8 cellular contexts compared by ENCODE assay signal in genomic region chr7:151081170-151082101, GRCh38. TPM values are rescaled to one million over a fixed set of nuclear protein-coding genes. Genes with fewer than 3 reads are reported as not detected.
DNase-seq lines count a peak whose midpoint lies in the region; ATAC-seq and TF ChIP-seq lines count a peak whose summit lies in the region.

No MANE protein-coding gene starts in this region.

- H3K23ac ChIP-seq in H9 (ENCODE audit: insufficient read length, low read depth, low read length): no peak overlapping the region

- no peak overlapping the region for H3K4ac ChIP-seq in H9 (ENCODE audit: low read depth, low read length)

- no peaks in the 10 kb centered on the region; a peak in 1 of 5 replicates for H3K9me3 Mint-ChIP-seq in H9
- no peaks in the 10 kb centered on the region for H3K9me3 Mint-ChIP-seq in activated CD8-positive, alpha-beta T cell treated with anti-CD3 and anti-CD28 coated beads, Interleukin-2, amount 10 ng/mL, durations not matched to agents 7 days and 5 days (ENCODE audit: insufficient read depth)

- TF ChIP-seq CTCF in H9 (conservative IDR thresholded peaks at IDR 0.05) (no peak), right atrium auricular region (IDR thresholded peaks at IDR 0.05) (no peak)

- no peaks in the 10 kb centered on the region for H3K9me3 ChIP-seq in H9 (ENCODE audit: control insufficient read depth, low read depth, low read length)
- no peaks in the 10 kb centered on the region for H3K9me3 ChIP-seq in right atrium auricular region
- H3K9me3 ChIP-seq in skeletal muscle tissue (ENCODE audit: control insufficient read depth in 3 of 3, low read length in 3 of 3): no peaks in the 10 kb centered on the region

- no peak overlapping the region for H4K8ac ChIP-seq in H9 (replicated peaks; ENCODE audit: insufficient read length, low read depth, low read length)

- no peak overlapping the region for H2BK5ac ChIP-seq in H9 (ENCODE audit: insufficient read length, low read length)

- H3K4me2 ChIP-seq in H9 (ENCODE audit: insufficient read depth, insufficient read length, low read length): peak overlapping the region; percentile 23

- H3T11ph ChIP-seq in H9 (ENCODE audit: low read length): no peak overlapping the region

- no peak overlapping the region for H2BK20ac ChIP-seq in H9 (ENCODE audit: low read depth, low read length, poor library complexity, severe bottlenecking)

- H2BK120ac ChIP-seq in H9 (ENCODE audit: low read depth, low read length, poor library complexity, severe bottlenecking): no peak overlapping the region

- ATAC-seq in activated CD8-positive, alpha-beta T cell treated with anti-CD3 and anti-CD28 coated beads, Interleukin-2, amount 10 ng/mL, durations not matched to agents 7 days and 5 days: no peak
- ATAC-seq in HG03457 (IDR thresholded peaks at IDR 0.05; ENCODE audit: unreplicated experiment): no peak

- H2BK15ac ChIP-seq in H9 (ENCODE audit: low read depth, low read length): no peak overlapping the region

- no peak overlapping the region for H3K56ac ChIP-seq in H9 (ENCODE audit: insufficient read length, low read depth, low read length)

- H2AFZ ChIP-seq in ACC112 (ENCODE audit: low read length, unreplicated experiment) (no peak overlapping the region), H9 (ENCODE audit: low read length) (no peak overlapping the region)

- no peaks in the 10 kb centered on the region for H3K27me3 ChIP-seq in ACC112 (ENCODE audit: insufficient read depth, low read length)
- H3K27me3 ChIP-seq in H9 (ENCODE audit: insufficient read depth, low read length): no peaks in the 10 kb centered on the region; the same call in 1 of the 2 replicates
- no peaks in the 10 kb centered on the region for H3K27me3 ChIP-seq in right atrium auricular region
- no peaks in the 10 kb centered on the region for H3K27me3 ChIP-seq in skeletal muscle tissue (ENCODE audit: control insufficient read depth in 3 of 3, insufficient read depth in 3 of 3, low read length in 3 of 3)

- H3K9ac ChIP-seq in H9 (ENCODE audit: extremely low read depth, insufficient read length, low read length): no peak overlapping the region
- peak overlapping the region; percentile 64 to 95 (median 84) for H3K9ac ChIP-seq in skeletal muscle tissue (ENCODE audit: low read depth in 1 of 3, low read length in 3 of 3)

- H3K27ac ChIP-seq in ACC112 (ENCODE audit: low read depth, low read length): peak overlapping the region; percentile 59
- no peak overlapping the region for H3K27ac ChIP-seq in H9 (ENCODE audit: insufficient read length, low read depth, low read length)
- H3K27ac ChIP-seq in right atrium auricular region: peak overlapping the region; percentile 95 to 96
- peak overlapping the region; percentile 91 for H3K27ac ChIP-seq in skeletal muscle tissue (ENCODE audit: low read depth, low read length)

- H3K23me2 ChIP-seq in H9 (ENCODE audit: insufficient read length, low read depth, low read length, poor library complexity, severe bottlenecking): peaks cover 7% of the 10 kb centered on the region

- H4K91ac ChIP-seq in H9 (ENCODE audit: insufficient read length, low read depth, low read length): no peak overlapping the region

- H3K36me3 ChIP-seq in ACC112 (ENCODE audit: insufficient read depth, low read length): no peaks in the 10 kb centered on the region
- H3K36me3 ChIP-seq in right atrium auricular region: peaks cover 6% of the 10 kb centered on the region
- peaks cover 6 to 13% (median 11%) of the 10 kb centered on the region in 3 donors for H3K36me3 ChIP-seq in skeletal muscle tissue (ENCODE audit: control insufficient read depth in 3 of 3, insufficient read depth in 3 of 3, low read length in 3 of 3)

- no peak overlapping the region for H2BK12ac ChIP-seq in H9 (ENCODE audit: insufficient read length, low read depth, low read length)

- H3K4me1 ChIP-seq in ACC112 (ENCODE audit: control insufficient read depth, insufficient read depth, low read length, unreplicated experiment): peaks cover 31% of the 10 kb centered on the region
- peaks cover 2% of the 10 kb centered on the region; the same call in 1 of the 2 replicates for H3K4me1 ChIP-seq in H9 (ENCODE audit: insufficient read depth, low read length)
- peaks cover 0 to 78% of the 10 kb centered on the region in 2 donors for H3K4me1 ChIP-seq in right atrium auricular region
- peaks cover 52 to 62% (median 55%) of the 10 kb centered on the region in 3 donors for H3K4me1 ChIP-seq in skeletal muscle tissue (ENCODE audit: control insufficient read depth in 3 of 3, insufficient read depth in 3 of 3, low read length in 3 of 3)

- peak overlapping the region; percentile 73 for H3K4me3 ChIP-seq in ACC112 (ENCODE audit: low read depth, low read length)
- H3K4me3 ChIP-seq in right atrium auricular region: peak overlapping the region; percentile 68 to 80
- H3K4me3 ChIP-seq in skeletal muscle tissue (ENCODE audit: low read length in 3 of 3): peak overlapping the region; percentile 64 to 95 (median 79)

- H4K20me1 ChIP-seq in H9 (ENCODE audit: control insufficient read depth, insufficient read depth, insufficient read length): no peaks in the 10 kb centered on the region

- H3K27ac Mint-ChIP-seq in H9: no peak overlapping the region
- peak overlapping the region; percentile 80 for H3K27ac Mint-ChIP-seq in activated CD8-positive, alpha-beta T cell treated with anti-CD3 and anti-CD28 coated beads, Interleukin-2, amount 10 ng/mL, durations not matched to agents 7 days and 5 days

- H3K27me3 Mint-ChIP-seq in H9 (ENCODE audit: low read depth): peaks cover 8% of the 10 kb centered on the region
- peaks cover 14% of the 10 kb centered on the region for H3K27me3 Mint-ChIP-seq in activated CD8-positive, alpha-beta T cell treated with anti-CD3 and anti-CD28 coated beads, Interleukin-2, amount 10 ng/mL, durations not matched to agents 7 days and 5 days (ENCODE audit: low read depth)

- H2AK5ac ChIP-seq in H9 (ENCODE audit: insufficient read length, low read length): no peak overlapping the region

- no peak overlapping the region for H4K5ac ChIP-seq in H9 (ENCODE audit: insufficient read length, low read depth, low read length)

- no peaks in the 10 kb centered on the region for H3K79me1 ChIP-seq in H9 (ENCODE audit: insufficient read depth, low read depth, low read length, poor library complexity, severe bottlenecking)

- H3K18ac ChIP-seq in H9 (ENCODE audit: insufficient read length, low read depth, low read length): no peak overlapping the region

- no CpG with 5 or more reads among the region's 64 CpGs for WGBS in H9 (ENCODE audit: extremely low coverage, insufficient read length, low lambda C conversion rate)

- DNase-seq in H9 (no peak), right atrium auricular region (ENCODE audit: low spot score) (no peak), ecto neural progenitor cell (ENCODE audit: low spot score) (no peak), iPS-NIHi11 (ENCODE audit: low spot score) (no peak)
- no peak for DNase-seq in activated CD8-positive, alpha-beta T cell treated with anti-CD3 and anti-CD28 coated beads, Interleukin-2, amount 10 ng/mL, durations not matched to agents 7 days and 5 days

- POLR2A ChIA-PET in activated CD8-positive, alpha-beta T cell treated with anti-CD3 and anti-CD28 coated beads, Interleukin-2, amount 10 ng/mL, durations not matched to agents 7 days and 5 days (lab: Charles Lee): interaction anchor here (0.6 to 1.8 kb wide), 3 partner anchors 23 to 88 kb away, joined by 3 to 5 read pairs (median 3); partner anchors contain the start of gene SLC4A2

- H3K4me1 Mint-ChIP-seq in H9: peaks cover 33 to 44% of the 10 kb centered on the region in 2 experiments
- peaks cover 60% of the 10 kb centered on the region for H3K4me1 Mint-ChIP-seq in activated CD8-positive, alpha-beta T cell treated with anti-CD3 and anti-CD28 coated beads, Interleukin-2, amount 10 ng/mL, durations not matched to agents 7 days and 5 days (ENCODE audit: low read depth)

- CTCF ChIA-PET in activated CD8-positive, alpha-beta T cell treated with anti-CD3 and anti-CD28 coated beads, Interleukin-2, amount 10 ng/mL, durations not matched to agents 7 days and 5 days (lab: Charles Lee): interaction anchor here (1.0 kb wide), 2 partner anchors 21 to 63 kb away, joined by 4 to 9 read pairs; no protein-coding TSS in a partner anchor

- peak overlapping the region; percentile 79 to 86 for H3K4me3 Mint-ChIP-seq in H9
- peak overlapping the region; percentile 87 for H3K4me3 Mint-ChIP-seq in activated CD8-positive, alpha-beta T cell treated with anti-CD3 and anti-CD28 coated beads, Interleukin-2, amount 10 ng/mL, durations not matched to agents 7 days and 5 days

- H3K14ac ChIP-seq in H9 (ENCODE audit: insufficient read depth, low read length): no peak overlapping the region

- H3K79me2 ChIP-seq in ACC112 (ENCODE audit: control insufficient read depth, insufficient read depth, low read length, unreplicated experiment) (peaks cover 29% of the 10 kb centered on the region), H9 (ENCODE audit: insufficient read depth, low read length) (no peaks in the 10 kb centered on the region; the same call in 1 of the 2 replicates)

- peaks cover under 1 to 6% (median 5%) of the 10 kb centered on the region in 3 experiments; a peak in 5 of 7 replicates for H3K36me3 Mint-ChIP-seq in H9 (ENCODE audit: insufficient read depth in 1 of 3, low read depth in 3 of 3)
- H3K36me3 Mint-ChIP-seq in activated CD8-positive, alpha-beta T cell treated with anti-CD3 and anti-CD28 coated beads, Interleukin-2, amount 10 ng/mL, durations not matched to agents 7 days and 5 days (ENCODE audit: low read depth): peaks cover 19% of the 10 kb centered on the region

RNA-seq across cellular contexts. Expression of gene FASTK, which starts 0.8 kb away (rescaled TPM):
- 57.8 and 59.5 TPM in 2 replicates for total RNA-seq in H9 (2021)
- total RNA-seq in activated CD8-positive, alpha-beta T cell treated with anti-CD3 and anti-CD28 coated beads, Interleukin-2, amount 10 ng/mL, durations not matched to agents 7 days and 5 days: 10 to 100 TPM; 81.8 to 88.1 TPM
- 10 to 100 TPM; 85.9 to 96.4 TPM for total RNA-seq in right atrium auricular region
- total RNA-seq in skeletal muscle tissue: 55.3 TPM

RNA-seq across cellular contexts. Expression of gene TMUB1, which starts 1.9 kb away (rescaled TPM):
- total RNA-seq in H9 (2021): 45.4 and 53.6 TPM in 2 replicates
- 10 to 100 TPM; 76.7 to 82.6 TPM for total RNA-seq in activated CD8-positive, alpha-beta T cell treated with anti-CD3 and anti-CD28 coated beads, Interleukin-2, amount 10 ng/mL, durations not matched to agents 7 days and 5 days
- total RNA-seq in right atrium auricular region: 10 to 100 TPM; 28.0 to 53.6 TPM
- 12.5 TPM for total RNA-seq in skeletal muscle tissue

RNA-seq across cellular contexts. Expression of gene AGAP3, which starts 4.8 kb away (rescaled TPM):
- total RNA-seq in H9 (2021): 97.7 and 99.6 TPM in 2 replicates
- 10 to 100 TPM; 12.1 to 12.6 TPM for total RNA-seq in activated CD8-positive, alpha-beta T cell treated with anti-CD3 and anti-CD28 coated beads, Interleukin-2, amount 10 ng/mL, durations not matched to agents 7 days and 5 days
- 10 to 100 TPM; 29.8 to 42.1 TPM for total RNA-seq in right atrium auricular region
- 28.7 TPM for total RNA-seq in skeletal muscle tissue

RNA-seq across cellular contexts. Expression of gene SLC4A2, which starts 22.0 kb away (rescaled TPM):
- total RNA-seq in H9 (2021) (136 and 138 TPM in 2 replicates), right atrium auricular region (100 to 1,000 TPM in 1 of 2 donors, 10 to 100 TPM in 1; 55.3 to 114 TPM), skeletal muscle tissue (31.3 TPM)
- 100 to 1,000 TPM; 107 to 112 TPM for total RNA-seq in activated CD8-positive, alpha-beta T cell treated with anti-CD3 and anti-CD28 coated beads, Interleukin-2, amount 10 ng/mL, durations not matched to agents 7 days and 5 days

RNA-seq across cellular contexts. Expression of gene CDK5, which starts 23.7 kb away (rescaled TPM):
- 16.3 and 19.9 TPM in 2 replicates for total RNA-seq in H9 (2021)
- total RNA-seq in activated CD8-positive, alpha-beta T cell treated with anti-CD3 and anti-CD28 coated beads, Interleukin-2, amount 10 ng/mL, durations not matched to agents 7 days and 5 days: 10 to 100 TPM; 20.3 to 21.0 TPM
- total RNA-seq in right atrium auricular region: 1 to 10 TPM; 4.4 to 4.9 TPM
- 5.7 TPM for total RNA-seq in skeletal muscle tissue
